In the genomic region with DNA sequence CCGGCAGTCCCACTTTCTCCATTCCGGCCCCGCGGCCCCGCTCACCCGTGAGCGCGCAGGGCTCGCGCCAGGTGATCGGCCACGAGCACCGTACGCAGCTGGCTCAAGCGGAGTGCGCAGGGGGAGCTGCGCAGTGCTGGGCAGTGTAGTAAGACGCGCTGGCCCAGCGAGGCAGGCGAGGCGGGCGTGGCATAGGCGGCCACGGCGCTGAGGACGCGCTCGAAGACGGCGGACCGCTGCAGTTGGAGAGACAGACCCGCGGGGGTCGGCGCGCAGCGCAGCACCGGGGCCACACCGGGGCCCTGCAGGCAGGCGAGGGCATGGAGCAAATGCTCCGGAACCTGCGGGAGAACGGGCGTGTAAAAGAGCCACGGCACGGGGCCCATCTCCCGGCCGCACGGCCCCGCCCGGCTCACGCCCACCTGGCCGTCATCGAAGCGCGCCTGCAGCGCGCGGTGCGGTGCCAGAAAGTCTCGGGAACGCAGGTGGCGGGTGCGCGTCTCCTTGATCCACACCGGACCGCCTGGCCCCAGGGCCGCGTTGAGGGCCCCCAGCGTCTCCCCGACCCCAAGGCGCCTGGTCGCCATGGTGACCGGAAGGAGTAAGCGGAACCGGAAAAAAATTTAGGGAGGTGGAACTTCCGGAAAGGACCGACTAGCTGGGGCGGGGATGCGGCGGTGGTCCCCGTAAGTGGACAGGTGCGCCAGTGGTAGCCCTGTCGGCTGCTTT, we compare ENCODE assay signal across 8 cellular contexts. TPM values are rescaled to one million over a fixed set of nuclear protein-coding genes. Genes with fewer than 3 reads are reported as not detected.
DNase-seq lines count a peak whose midpoint lies in the region; ATAC-seq and TF ChIP-seq lines count a peak whose summit lies in the region.

A gene with protein sequence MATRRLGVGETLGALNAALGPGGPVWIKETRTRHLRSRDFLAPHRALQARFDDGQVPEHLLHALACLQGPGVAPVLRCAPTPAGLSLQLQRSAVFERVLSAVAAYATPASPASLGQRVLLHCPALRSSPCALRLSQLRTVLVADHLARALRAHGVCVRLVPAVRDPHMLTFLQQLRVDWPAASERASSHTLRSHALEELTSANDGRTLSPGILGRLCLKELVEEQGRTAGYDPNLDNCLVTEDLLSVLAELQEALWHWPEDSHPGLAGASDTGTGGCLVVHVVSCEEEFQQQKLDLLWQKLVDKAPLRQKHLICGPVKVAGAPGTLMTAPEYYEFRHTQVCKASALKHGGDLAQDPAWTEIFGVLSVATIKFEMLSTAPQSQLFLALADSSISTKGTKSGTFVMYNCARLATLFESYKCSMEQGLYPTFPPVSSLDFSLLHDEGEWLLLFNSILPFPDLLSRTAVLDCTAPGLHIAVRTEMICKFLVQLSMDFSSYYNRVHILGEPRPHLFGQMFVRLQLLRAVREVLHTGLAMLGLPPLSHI (minus strand): TSS at position 603 of the 729 bp plus-strand sequence. CDS start 16 bp downstream, at position 587.

- H3K36me3 ChIP-seq in kidney epithelial cell (ENCODE audit: control insufficient read depth, insufficient read depth, low read length) (peaks cover 1% of the 10 kb centered on the region), spleen (peaks cover 0 to 45% (median 30%) of the 10 kb centered on the region in 6 donors)

- no peaks in the 10 kb centered on the region for H3K27me3 ChIP-seq in kidney epithelial cell (ENCODE audit: control insufficient read depth, insufficient read depth, low read length)
- no peaks in the 10 kb centered on the region for H3K27me3 ChIP-seq in spleen (replicated peaks in 1 of 7)

- WGBS in spleen, 5 donors: 0 to 1% (median 1%) methylated on average over 46 to 85 of the region's 85 CpGs

- no peak for ATAC-seq in GM21619 (IDR thresholded peaks at IDR 0.05; ENCODE audit: unreplicated experiment)

- H3K4me1 ChIP-seq in spleen: peaks cover 34 to 73% (median 50%) of the 10 kb centered on the region in 6 donors

- TF ChIP-seq CTCF in choroid plexus epithelial cell (conservative IDR thresholded peaks at IDR 0.05; ENCODE audit: low read depth, low read length) (no peak), kidney epithelial cell (IDR thresholded peaks at IDR 0.05; ENCODE audit: insufficient read depth, low read length, poor library complexity, severe bottlenecking) (no peak), spleen (IDR thresholded peaks at IDR 0.05 in 8 of 11, conservative IDR thresholded peaks at IDR 0.05 in 3 of 11) (peak in 1 of 11 experiments; percentile 8)

- H3K27ac ChIP-seq in spleen: peak within 1 kb of the TSS; percentile 64 to 100 (median 92)

- H3K4me3 ChIP-seq in choroid plexus epithelial cell (ENCODE audit: low read depth, low read length) (peak within 1 kb of the TSS; percentile 88), kidney epithelial cell (ENCODE audit: low read depth, low read length) (peak within 1 kb of the TSS; percentile 77), spleen (peak within 1 kb of the TSS; percentile 88 to 100 (median 99))

- intact Hi-C loops in spleen (cut with DNase I; ENCODE audit: low total_unique reads): no loop called here

- no peaks in the 10 kb centered on the region for H3K9me3 ChIP-seq in spleen

- DNase-seq in NCI-H446 (lab: John Stamatoyannopoulos, UW): peak; percentile 9 to 42
- DNase-seq in NCI-H446 treated with DMSO at 0.1 percent for 48 hours (lab: John Stamatoyannopoulos, UW): no peak
- DNase-seq in NCI-H460 (ENCODE audit: extremely low read depth, low read depth): no peak
- peak; percentile 39 for DNase-seq in activated CD4-positive, alpha-beta T cell treated with anti-CD3 and anti-CD28 coated beads for 1 hour
- peak; percentile 72 for DNase-seq in choroid plexus epithelial cell (ENCODE audit: low read depth)
- DNase-seq in kidney epithelial cell (ENCODE audit: low read depth): peak; percentile 23
- DNase-seq in spleen: peak; percentile 92

- TF ChIP-seq POLR2A in spleen (IDR thresholded peaks at IDR 0.05): peak in 1 of 3 donors; percentile 42

RNA-seq across cellular contexts. Expression of the gene that starts here (rescaled TPM):
- 29.7 and 36.8 TPM in 2 replicates for total RNA-seq in NCI-H460 (2014; rRNA removed; shearing (Covaris generic))
- 74.2 and 89.7 TPM in 2 replicates for polyA plus RNA-seq in NCI-H460 (2014; cell fraction: nucleus; rRNA removed)
- total RNA-seq in kidney epithelial cell (55.2 and 61.0 TPM in 2 replicates), spleen (10 to 100 TPM; 16.4 to 27.5 (median 22.3) TPM)
- polyA plus RNA-seq in spleen: 10 to 100 TPM; 28.5 to 32.0 (median 30.1) TPM

Comparison
In these comparisons a context has a peak if more than half of its experiments do, and no peak if none do; other contexts are left out.
1. DNase-seq: peak in NCI-H446 (2 of 2), activated CD4-positive, alpha-beta T cell treated with anti-CD3 and anti-CD28 coated beads for 1 hour (single experiment), choroid plexus epithelial cell (single experiment), kidney epithelial cell (single experiment) and spleen (single experiment); none in NCI-H446 treated with DMSO at 0.1 percent for 48 hours (single experiment) and NCI-H460 (single experiment).
2. Peak in every context shown above with its lines, with median percentiles within 50 percentile points of each other: H3K4me3 ChIP-seq.